ENCODE assay signal across 38 cellular contexts in the genomic region with DNA sequence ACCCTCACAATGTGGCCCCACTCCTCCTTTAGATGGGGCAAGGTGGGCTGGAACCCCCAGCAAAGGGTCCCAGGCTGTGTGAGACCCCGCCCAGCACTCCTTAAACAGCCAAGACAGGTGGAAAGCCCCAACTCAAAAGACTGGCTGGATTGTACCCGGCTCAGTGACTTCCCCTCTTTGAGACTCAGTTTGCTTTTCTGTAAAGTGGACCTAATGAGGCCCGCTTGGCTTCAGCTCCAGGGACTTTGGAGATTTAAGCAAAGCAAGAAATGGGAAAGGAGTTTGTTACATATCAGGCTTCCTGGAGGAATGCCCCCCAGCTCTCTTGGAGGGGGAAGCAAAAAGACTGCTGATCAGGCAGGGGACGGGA. TPM values are rescaled to one million over a fixed set of nuclear protein-coding genes. Genes with fewer than 3 reads are reported as not detected.
"Had no signal": no experiment of that assay in that cellular context is flagged by ENCODE, and none has a peak within 500 bp of the region (broad histone marks: within the 10 kb centered on the region; RNA-seq: fewer than 3 reads in every experiment).

No MANE protein-coding gene starts in this region.

- DNase-seq: Karpas-422, Kasumi-1, MG63, MM.1S, MV-4-11, NCI-H1048, NCI-H1092, NCI-H1092 treated with DMSO at 0.1 percent for 48 hours, NCI-H1105, NCI-H1105 treated with DMSO at 0.1 percent for 48 hours, NCI-H1417, NCI-H1417 treated with DMSO at 0.1 percent for 48 hours, NCI-H1436, NCI-H1436 treated with DMSO at 0.1 percent for 48 hours, NCI-H146, NCI-H1694, NCI-H1694 treated with DMSO at 0.1 percent for 48 hours, NCI-H187, NCI-H187 treated with DMSO at 0.1 percent for 48 hours, NCI-H1930, NCI-H2029, NCI-H2029 treated with DMSO at 0.1 percent for 48 hours, NCI-H2081, NCI-H2081 treated with DMSO at 0.1 percent for 48 hours, NCI-H2107, NCI-H2171, NCI-H2171 treated with DMSO at 0.1 percent for 48 hours, NCI-H2227 treated with DMSO at 0.1 percent for 48 hours, NCI-H226, NCI-H345, NCI-H446, NCI-H446 treated with DMSO at 0.1 percent for 48 hours, NCI-H510A, NCI-H510A treated with DMSO at 0.1 percent for 48 hours had no signal

- H3K4me3 ChIP-seq: MG63 had no signal

- H3K9me3 ChIP-seq: MG63 had no signal

- H3K36me3 ChIP-seq: MG63 had no signal

- H3K27me3 ChIP-seq: MG63 had no signal

RNA-seq across cellular contexts. Expression of gene SNX20, which starts 39.3 kb away (rescaled TPM):
- total RNA-seq: LHCN-M2, M059J, MCF 10A, NCI-H460 had no signal
